9 cellular contexts compared by ENCODE assay signal in genomic region chr1:98388431-98388830, GRCh38.
DNase-seq lines count a peak whose midpoint lies in the region; ATAC-seq and TF ChIP-seq lines count a peak whose summit lies in the region.
"Had no signal": no experiment of that assay in that cellular context is flagged by ENCODE, and none has a peak within 500 bp of the region (broad histone marks: within the 10 kb centered on the region; RNA-seq: fewer than 3 reads in every experiment).

No MANE protein-coding gene starts in this region.

- no peaks in the 10 kb centered on the region for H3K36me3 ChIP-seq in colonic mucosa
- H3K36me3 ChIP-seq: Peyer's patch had no signal

- no peak overlapping the region for H3K27ac Mint-ChIP-seq in activated T-helper 2 cell treated with anti-CD3 and anti-CD28 coated beads, Interferon-gamma antibody, Interleukin-2, Interleukin-4, amounts not matched to agents 10 μg/mL and 5 μg/mL and 100 μg/mL, durations not matched to agents 14 hours and 24 hours and 36 hours

- peaks cover 4% of the 10 kb centered on the region for H3K27me3 Mint-ChIP-seq in activated T-helper 2 cell treated with anti-CD3 and anti-CD28 coated beads, Interferon-gamma antibody, Interleukin-2, Interleukin-4, amounts not matched to agents 10 μg/mL and 5 μg/mL and 100 μg/mL, durations not matched to agents 14 hours and 24 hours and 36 hours (ENCODE audit: low read depth)

- H3K36me3 Mint-ChIP-seq in activated T-helper 2 cell treated with anti-CD3 and anti-CD28 coated beads, Interferon-gamma antibody, Interleukin-2, Interleukin-4, amounts not matched to agents 10 μg/mL and 5 μg/mL and 100 μg/mL, durations not matched to agents 14 hours and 24 hours and 36 hours (ENCODE audit: low read depth), result no peaks in the 10 kb centered on the region

- ATAC-seq in HG02852 (IDR thresholded peaks at IDR 0.05; ENCODE audit: unreplicated experiment) (peak; percentile 77), right cardiac atrium (peak; percentile 63 to 68)

- H3K4me1 Mint-ChIP-seq in activated T-helper 2 cell treated with anti-CD3 and anti-CD28 coated beads, Interferon-gamma antibody, Interleukin-2, Interleukin-4, amounts not matched to agents 10 μg/mL and 5 μg/mL and 100 μg/mL, durations not matched to agents 14 hours and 24 hours and 36 hours (ENCODE audit: low read depth), result peaks cover 25% of the 10 kb centered on the region

- 22% methylated on average over 4 of the region's 4 CpGs for WGBS in right cardiac atrium

- H3K4me1 ChIP-seq in right cardiac atrium (ENCODE audit: control insufficient read depth, insufficient read depth, low read length) (no peaks in the 10 kb centered on the region), colonic mucosa (no peaks in the 10 kb centered on the region)
- H3K4me1 ChIP-seq: Peyer's patch had no signal

- H3K27me3 ChIP-seq in right cardiac atrium (ENCODE audit: control insufficient read depth, insufficient read depth) (no peaks in the 10 kb centered on the region), colonic mucosa (no peaks in the 10 kb centered on the region)
- H3K27me3 ChIP-seq: Peyer's patch had no signal

- H3K9me3 ChIP-seq in right cardiac atrium (ENCODE audit: control insufficient read depth, low read length), result no peaks in the 10 kb centered on the region
- no peaks in the 10 kb centered on the region for H3K9me3 ChIP-seq in colonic mucosa
- H3K9me3 ChIP-seq: Peyer's patch had no signal

- no peak overlapping the region for H3K9ac ChIP-seq in colonic mucosa (ENCODE audit: low read depth in 2 of 2, low read length in 2 of 2)

- intact Hi-C loops in right cardiac atrium (cut with DNase I), result no loop called here
- intact Hi-C loops in activated T-helper 2 cell treated with anti-CD3 and anti-CD28 coated beads, Interferon-gamma antibody, Interleukin-2, Interleukin-4, amounts not matched to agents 10 μg/mL and 5 μg/mL and 100 μg/mL, durations not matched to agents 14 hours and 24 hours and 36 hours (cut with micrococcal nuclease), result no loop called here
- intact Hi-C loops in colonic mucosa (cut with DNase I), result no loop called here

- no peaks in the 10 kb centered on the region for H3K9me3 Mint-ChIP-seq in activated T-helper 2 cell treated with anti-CD3 and anti-CD28 coated beads, Interferon-gamma antibody, Interleukin-2, Interleukin-4, amounts not matched to agents 10 μg/mL and 5 μg/mL and 100 μg/mL, durations not matched to agents 14 hours and 24 hours and 36 hours

- DNase-seq in GM12865 (ENCODE audit: low read depth) (peak; percentile 57), SW480 (ENCODE audit: low spot score) (peak; percentile 4), right cardiac atrium (no peak), colonic mucosa (no peak), HUDEP-2 (lab: John Stamatoyannopoulos, UW; ENCODE audit: unreplicated experiment in 76 of 76) (no peak)
- DNase-seq in activated T-helper 2 cell treated with anti-CD3 and anti-CD28 coated beads, Interferon-gamma antibody, Interleukin-2, Interleukin-4, amounts not matched to agents 10 μg/mL and 5 μg/mL and 100 μg/mL, durations not matched to agents 14 hours and 24 hours and 36 hours (ENCODE audit: low spot score), result no peak
- no peak for DNase-seq in effector CD8-positive, alpha-beta T cell (lab: John Stamatoyannopoulos, UW)

- H3K4me3 Mint-ChIP-seq in activated T-helper 2 cell treated with anti-CD3 and anti-CD28 coated beads, Interferon-gamma antibody, Interleukin-2, Interleukin-4, amounts not matched to agents 10 μg/mL and 5 μg/mL and 100 μg/mL, durations not matched to agents 14 hours and 24 hours and 36 hours (ENCODE audit: low read depth), result no peak overlapping the region

- TF ChIP-seq CTCF in GM12865 (IDR thresholded peaks at IDR 0.05; ENCODE audit: insufficient read depth, low read depth, low read length, missing control alignments) (no peak), colonic mucosa (IDR thresholded peaks at IDR 0.05) (no peak)

- H3K4me3 ChIP-seq in GM12865 (ENCODE audit: low read depth, low read length) (no peak overlapping the region), right cardiac atrium (ENCODE audit: low read length) (no peak overlapping the region), colonic mucosa (no peak overlapping the region)
- H3K4me3 ChIP-seq: Peyer's patch had no signal

- H3K27ac ChIP-seq in right cardiac atrium (ENCODE audit: low read length) (no peak overlapping the region), colonic mucosa (no peak overlapping the region)

Comparison
In these comparisons a context has a peak if more than half of its experiments do, and no peak if none do; other contexts are left out.
1. DNase-seq: peak in GM12865 (single experiment) and SW480 (single experiment); none in right cardiac atrium (0 of 3), activated T-helper 2 cell treated with anti-CD3 and anti-CD28 coated beads, Interferon-gamma antibody, Interleukin-2, Interleukin-4, amounts not matched to agents 10 μg/mL and 5 μg/mL and 100 μg/mL, durations not matched to agents 14 hours and 24 hours and 36 hours (single experiment), colonic mucosa (single experiment), effector CD8-positive, alpha-beta T cell (single experiment) and HUDEP-2 (0 of 76).